ENCODE assay signal across 9 cellular contexts in genomic region chr11:7513210-7514098, GRCh38. TPM values are rescaled to one million over a fixed set of nuclear protein-coding genes. Genes with fewer than 3 reads are reported as not detected.
DNase-seq lines count a peak whose midpoint lies in the region; ATAC-seq, FAIRE-seq and TF ChIP-seq lines count a peak whose summit lies in the region.
"Had no signal": no experiment of that assay in that cellular context is flagged by ENCODE, and none has a peak within 500 bp of the region (broad histone marks: within the 10 kb centered on the region; RNA-seq: fewer than 3 reads in every experiment).

Gene PPFIBP2, plus strand, starts transcription at chr11:7513999. Its CDS starts 35,477 bp downstream, at chr11:7549476.

- TF ChIP-seq CTCF in WERI-Rb-1 (IDR thresholded peaks at IDR 0.05; ENCODE audit: low read depth, low read length) = peak; percentile 83
- TF ChIP-seq CTCF in bronchial epithelial cell (IDR thresholded peaks at IDR 0.05; ENCODE audit: insufficient read depth, low read length, severe bottlenecking) = peak; percentile 84
- peak; percentile 42 to 72 (median 59) for TF ChIP-seq CTCF in spleen (IDR thresholded peaks at IDR 0.05 in 8 of 11, conservative IDR thresholded peaks at IDR 0.05 in 3 of 11)

- FAIRE-seq in bronchial epithelial cell (lab: Jason Lieb, UNC) = no peak
- FAIRE-seq: A204.1 had no signal

- H3K9me3 ChIP-seq in WERI-Rb-1 (ENCODE audit: severe bottlenecking) (no peaks in the 10 kb centered on the region), spleen (no peaks in the 10 kb centered on the region)

- DNase-seq in DMS 273 (lab: John Stamatoyannopoulos, UW; ENCODE audit: unreplicated experiment) (peak; percentile 69), DMS 273 treated with DMSO at 0.1 percent for 48 hours (lab: John Stamatoyannopoulos, UW) (no peak), NCI-H1105 (lab: John Stamatoyannopoulos, UW) (peak; percentile 69), WERI-Rb-1 (peak; percentile 61), bronchial epithelial cell (ENCODE audit: low read depth) (peak; percentile 58), inferior parietal cortex (ENCODE audit: extremely low spot score) (peak; percentile 81), spleen (peak; percentile 97)

- intact Hi-C loops in spleen (cut with DNase I; ENCODE audit: low total_unique reads) = no loop called here

- H3K4me1 ChIP-seq in spleen = peaks cover 20 to 65% (median 41%) of the 10 kb centered on the region in 6 donors

- H3K36me3 ChIP-seq in WERI-Rb-1 (no peaks in the 10 kb centered on the region), bronchial epithelial cell (ENCODE audit: control insufficient read depth, insufficient read depth, low read length) (no peaks in the 10 kb centered on the region), spleen (no peaks in the 10 kb centered on the region)

- whole genome bisulfite sequencing in spleen, 5 donors = 0 to 1% (median 0%) methylated on average over 45 to 80 of the region's 80 CpGs

- peak in 1 of 3 donors; percentile 62 for TF ChIP-seq POLR2A in spleen (IDR thresholded peaks at IDR 0.05)

- peak within 1 kb of the TSS; percentile 57 for H3K4me3 ChIP-seq in WERI-Rb-1 (ENCODE audit: low read depth, low read length)
- H3K4me3 ChIP-seq in bronchial epithelial cell (ENCODE audit: low read depth, low read length) = peak within 1 kb of the TSS; percentile 73
- peak within 1 kb of the TSS; percentile 58 to 87 (median 76) for H3K4me3 ChIP-seq in spleen

- H3K27me3 ChIP-seq in WERI-Rb-1 (ENCODE audit: insufficient read depth, low read depth, severe bottlenecking) (peaks cover 28% of the 10 kb centered on the region), bronchial epithelial cell (ENCODE audit: control insufficient read depth, insufficient read depth, low read length) (no peaks in the 10 kb centered on the region), spleen (replicated peaks in 1 of 7) (peaks cover 0 to 13% (median 9%) of the 10 kb centered on the region in 7 donors)

- peak; percentile 62 for ATAC-seq in HG02623 (IDR thresholded peaks at IDR 0.05; ENCODE audit: unreplicated experiment)

- H3K27ac ChIP-seq in WERI-Rb-1 = no peak within 1 kb of the TSS
- H3K27ac ChIP-seq in spleen = peak within 1 kb of the TSS; percentile 83 to 94 (median 92)

RNA-seq across cellular contexts. Expression of gene PPFIBP2, which starts in this region (rescaled TPM):
- total RNA-seq in bronchial epithelial cell (15.0 and 41.6 TPM in 2 replicates), spleen (10 to 100 TPM; 28.2 to 75.1 (median 41.4) TPM)
- polyA plus RNA-seq in spleen = 10 to 100 TPM; 17.2 to 25.0 (median 18.1) TPM
